Comparison of ENCODE assay signal across 8 cellular contexts in the genomic region with DNA sequence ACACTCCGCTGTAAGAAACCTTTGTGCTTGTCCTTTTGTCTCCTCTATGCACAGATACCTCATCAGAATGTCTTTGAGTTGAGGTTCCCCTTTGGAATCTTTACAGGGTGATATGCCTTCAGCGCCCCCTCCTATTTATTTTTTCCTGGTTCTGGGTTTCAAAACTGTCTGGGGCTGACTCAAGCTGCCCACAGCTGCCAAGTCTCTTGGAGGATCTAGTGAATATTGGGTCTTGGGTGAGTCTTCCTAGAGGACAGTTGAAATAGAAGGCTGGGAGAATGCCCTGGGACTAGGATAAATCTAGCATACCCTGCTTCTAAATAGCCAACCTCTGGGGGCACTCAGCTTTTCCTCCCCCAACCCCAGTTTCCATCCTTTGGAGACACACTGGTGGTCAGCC. TPM values are rescaled to one million over a fixed set of nuclear protein-coding genes. Genes with fewer than 3 reads are reported as not detected.
DNase-seq lines count a peak whose midpoint lies in the region; ATAC-seq, FAIRE-seq and TF ChIP-seq lines count a peak whose summit lies in the region.

No MANE protein-coding gene starts in this region.

- H3K4me1 Mint-ChIP-seq in IgD-negative memory B cell, result peaks cover 28 to 39% (median 39%) of the 10 kb centered on the region in 3 donors
- H3K4me1 Mint-ChIP-seq in MCF 10A (ENCODE audit: insufficient read depth, unreplicated experiment), result peaks cover 8% of the 10 kb centered on the region
- H3K4me1 Mint-ChIP-seq in mesothelial cell of epicardium, result peaks cover 20% of the 10 kb centered on the region

- BruUV-seq in MCF 10A (replicated peaks; lab: Mats Ljungman, UMichigan), result TSS peak; percentile 37

- ATAC-seq in GM21390 (IDR thresholded peaks at IDR 0.05; ENCODE audit: unreplicated experiment) (no peak), HG03432 (IDR thresholded peaks at IDR 0.05; ENCODE audit: unreplicated experiment) (no peak)

- H3K36me3 Mint-ChIP-seq in IgD-negative memory B cell, result peaks cover 4% of the 10 kb centered on the region
- peaks cover 11% of the 10 kb centered on the region for H3K36me3 Mint-ChIP-seq in MCF 10A (ENCODE audit: insufficient read depth, unreplicated experiment)
- peaks cover 2% of the 10 kb centered on the region for H3K36me3 Mint-ChIP-seq in mesothelial cell of epicardium

- TF ChIP-seq CTCF in AG10803 (conservative IDR thresholded peaks at IDR 0.05; ENCODE audit: low read length), result no peak
- no peak for TF ChIP-seq CTCF in MCF 10A (IDR thresholded peaks at IDR 0.05; ENCODE audit: unreplicated experiment)
- no peak for TF ChIP-seq CTCF in mesothelial cell of epicardium (IDR thresholded peaks at IDR 0.05; ENCODE audit: unreplicated experiment)

- peak overlapping the region; percentile 90 for H3K4me3 ChIP-seq in AG10803 (ENCODE audit: low read length)

- DNase-seq in AG10803 (ENCODE audit: low read depth) (peak; percentile 40), MCF 10A (ENCODE audit: unreplicated experiment) (no peak), mesothelial cell of epicardium (ENCODE audit: low spot score in 2 of 2, unreplicated experiment in 2 of 2) (no peak), NCI-H2196 (lab: John Stamatoyannopoulos, UW; ENCODE audit: unreplicated experiment) (no peak), GM19239 (ENCODE audit: insufficient read length, low spot score) (no peak)

- H3K4me3 Mint-ChIP-seq in IgD-negative memory B cell (peak overlapping the region; percentile 91 to 99 (median 98)), MCF 10A (ENCODE audit: unreplicated experiment) (peak overlapping the region; percentile 83), mesothelial cell of epicardium (peak overlapping the region; percentile 92)

- H3K27ac Mint-ChIP-seq in IgD-negative memory B cell (peak overlapping the region; percentile 89 to 99 (median 98)), MCF 10A (ENCODE audit: low read depth, unreplicated experiment) (peak overlapping the region; percentile 97), mesothelial cell of epicardium (peak overlapping the region; percentile 99)

- POLR2A ChIA-PET in MCF 10A (lab: Yijun Ruan, JAX), result interaction anchor here (1.0 to 2.2 kb wide), 13 partner anchors 11 to 504 kb away, joined by 3 to 22 read pairs (median 5); a partner anchor contains a TSS

- intact Hi-C loops in MCF 10A (cut with micrococcal nuclease), result loop anchor here (2.0 to 10.0 kb wide), 3 partner anchors 131 to 501 kb away; a partner anchor contains a TSS

- CTCF ChIA-PET in MCF 10A (lab: Yijun Ruan, JAX), result interaction anchor here (0.6 to 1.2 kb wide), 3 partner anchors 21 to 244 kb away, joined by 4 to 6 read pairs (median 5); no protein-coding TSS in a partner anchor

- no peaks in the 10 kb centered on the region for H3K9me3 Mint-ChIP-seq in IgD-negative memory B cell
- H3K9me3 Mint-ChIP-seq in MCF 10A (ENCODE audit: unreplicated experiment), result peaks cover 8% of the 10 kb centered on the region
- H3K9me3 Mint-ChIP-seq in mesothelial cell of epicardium, result no peaks in the 10 kb centered on the region

- H3K27me3 Mint-ChIP-seq in IgD-negative memory B cell, result no peaks in the 10 kb centered on the region
- no peaks in the 10 kb centered on the region for H3K27me3 Mint-ChIP-seq in MCF 10A (ENCODE audit: insufficient read depth, unreplicated experiment)
- H3K27me3 Mint-ChIP-seq in mesothelial cell of epicardium (ENCODE audit: low read depth), result no peaks in the 10 kb centered on the region

- no peak for FAIRE-seq in GM19239 (lab: Jason Lieb, UNC)

RNA-seq across cellular contexts. Expression of a gene that starts 0.9 kb away (rescaled TPM):
- 21.9 TPM for polyA plus RNA-seq in IgD-negative memory B cell
- total RNA-seq in MCF 10A (2022) (3.7 and 4.3 TPM in 2 replicates), mesothelial cell of epicardium (16.5 to 18.7 TPM (median 17.9 TPM) in 3 replicates)

RNA-seq across cellular contexts. Expression of a gene that starts 7.3 kb away (rescaled TPM):
- 1.1 TPM for polyA plus RNA-seq in IgD-negative memory B cell
- total RNA-seq in MCF 10A (2022), result 0.37 TPM in 1 of 2 replicates, not detected in the other
- 22.9 to 24.4 TPM (median 23.5 TPM) in 3 replicates for total RNA-seq in mesothelial cell of epicardium

RNA-seq across cellular contexts. Expression of a gene that starts 23.7 kb away (rescaled TPM):
- 1.9 TPM for polyA plus RNA-seq in IgD-negative memory B cell
- total RNA-seq in MCF 10A (2022), result 1.4 and 4.0 TPM in 2 replicates
- 8.7 to 11.1 TPM (median 10.6 TPM) in 3 replicates for total RNA-seq in mesothelial cell of epicardium

Comparison
In these comparisons a context has a peak if more than half of its experiments do, and no peak if none do; other contexts are left out.
1. RNA of a gene that starts 7.3 kb away (total RNA-seq): 22.9 to 24.4 TPM in mesothelial cell of epicardium; 0.37 TPM in MCF 10A; every median in the first group is over 10 times any median in the second.
2. Peak in every context shown above with its lines, with median percentiles within 50 percentile points of each other: H3K27ac Mint-ChIP-seq and H3K4me3 Mint-ChIP-seq.